ENCODE assay signal across 1 cellular context in the genomic region with DNA sequence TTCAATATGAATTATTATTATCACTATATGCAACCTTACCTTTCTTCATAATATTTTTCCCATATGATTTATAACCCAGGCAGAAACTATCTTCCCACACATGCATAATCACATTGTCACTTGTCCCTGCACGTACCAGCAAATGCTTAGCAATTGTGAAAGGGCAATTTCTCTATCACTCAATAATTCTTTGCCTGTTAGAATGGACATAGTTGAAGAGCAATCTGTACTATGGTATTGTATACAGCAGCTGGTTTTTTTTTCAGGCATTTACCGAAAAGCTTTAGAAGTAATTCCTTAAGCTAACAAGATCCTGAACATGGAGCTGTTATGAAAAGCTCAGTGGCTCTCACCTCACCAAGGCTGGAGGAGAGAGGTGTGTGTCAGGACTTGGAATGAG.
TF ChIP-seq lines count a peak whose summit lies in the region.

No MANE protein-coding gene starts in this region.

TF ChIP-seq in IMR-90, 13 proteins besides CTCF, POLR2A, EP300 and RAD21 (continued from another document):
- TF ChIP-seq USF2 (IDR thresholded peaks at IDR 0.05; ENCODE audit: low read depth, low read length), result no peak
- TF ChIP-seq CHD1 (IDR thresholded peaks at IDR 0.05; ENCODE audit: low read depth, low read length), result no peak
- no peak for TF ChIP-seq NFE2L2 (IDR thresholded peaks at IDR 0.05; ENCODE audit: low read depth, low read length)
- no peak for TF ChIP-seq BHLHE40 (IDR thresholded peaks at IDR 0.05; ENCODE audit: low read depth, low read length)
- TF ChIP-seq MXI1 (IDR thresholded peaks at IDR 0.05; ENCODE audit: borderline replicate concordance, low read depth, low read length), result no peak
- no peak for TF ChIP-seq MAZ (IDR thresholded peaks at IDR 0.05; ENCODE audit: borderline replicate concordance, low read depth, low read length)
- no peak for TF ChIP-seq MAFK (IDR thresholded peaks at IDR 0.05; ENCODE audit: low read depth, low read length)
